ENCODE assay signal across 9 cellular contexts in the genomic region with DNA sequence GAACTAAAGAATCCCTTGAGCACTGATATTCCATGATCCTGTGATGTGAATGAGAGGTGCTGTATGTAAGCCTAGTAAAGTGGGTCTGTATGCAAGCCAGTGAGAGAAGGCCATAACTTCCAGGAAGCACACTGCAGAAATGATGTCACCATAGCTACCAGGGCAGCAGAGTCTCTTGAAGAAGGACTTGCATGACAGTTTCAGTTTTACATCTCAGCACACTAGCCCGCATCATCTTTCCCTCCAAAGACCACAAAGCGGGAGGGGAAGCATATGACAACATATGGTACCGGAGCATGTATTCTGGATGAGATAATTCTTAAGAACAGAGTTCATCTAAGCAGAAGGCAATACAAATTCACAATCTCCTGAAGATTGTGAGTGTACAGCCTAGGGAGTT. TPM values are rescaled to one million over a fixed set of nuclear protein-coding genes. Genes with fewer than 3 reads are reported as not detected.
DNase-seq lines count a peak whose midpoint lies in the region; ATAC-seq, FAIRE-seq and TF ChIP-seq lines count a peak whose summit lies in the region.
"Had no signal": no experiment of that assay in that cellular context is flagged by ENCODE, and none has a peak within 500 bp of the region (broad histone marks: within the 10 kb centered on the region; RNA-seq: fewer than 3 reads in every experiment).

No MANE protein-coding gene starts in this region.

- WGBS in mammary epithelial cell (ENCODE audit: low coverage, missing lambda C conversion rate), result 100% methylated on average over 3 of the region's 3 CpGs

- no peaks in the 10 kb centered on the region for H3K36me3 ChIP-seq in mammary epithelial cell (ENCODE audit: insufficient read depth, low read length)
- H3K36me3 ChIP-seq in gastrocnemius medialis, result no peaks in the 10 kb centered on the region
- H3K36me3 ChIP-seq: neutrophil had no signal

- POLR2A ChIA-PET in activated naive CD8-positive, alpha-beta T cell treated with anti-CD3 and anti-CD28 coated beads, Interleukin-2, amount 10 ng/mL, durations not matched to agents 7 days and 5 days (lab: Charles Lee), result no interaction called here

- peaks cover 2% of the 10 kb centered on the region for H3K9me3 Mint-ChIP-seq in activated naive CD8-positive, alpha-beta T cell treated with anti-CD3 and anti-CD28 coated beads, Interleukin-2, amount 10 ng/mL, durations not matched to agents 7 days and 5 days

- no peak overlapping the region for H3K9ac ChIP-seq in mammary epithelial cell (ENCODE audit: insufficient read depth, low read length)

- no peak overlapping the region for H3K4me3 Mint-ChIP-seq in activated naive CD8-positive, alpha-beta T cell treated with anti-CD3 and anti-CD28 coated beads, Interleukin-2, amount 10 ng/mL, durations not matched to agents 7 days and 5 days

- H3K27me3 Mint-ChIP-seq in activated naive CD8-positive, alpha-beta T cell treated with anti-CD3 and anti-CD28 coated beads, Interleukin-2, amount 10 ng/mL, durations not matched to agents 7 days and 5 days, result no peaks in the 10 kb centered on the region

- no TSS peak for BruUV-seq in mammary epithelial cell (replicated peaks; lab: Mats Ljungman, UMichigan)

- H3K27me3 ChIP-seq in mammary epithelial cell (ENCODE audit: insufficient read depth, low read length), result peaks cover 9% of the 10 kb centered on the region
- H3K27me3 ChIP-seq in gastrocnemius medialis, result no peaks in the 10 kb centered on the region
- H3K27me3 ChIP-seq: neutrophil had no signal

- H3K4me3 ChIP-seq in mammary epithelial cell (replicated peaks in 1 of 3; ENCODE audit: insufficient read depth in 1 of 3, low read depth in 2 of 3, low read length in 3 of 3), result no peak overlapping the region
- H3K4me3 ChIP-seq in gastrocnemius medialis, result no peak overlapping the region

- H2AFZ ChIP-seq in mammary epithelial cell (ENCODE audit: low read depth, low read length), result no peak overlapping the region

- in situ Hi-C loops in mammary epithelial cell (cut with MboI; ENCODE audit: low sequenced_read_pairs in 2 of 2) (no loop called here), gastrocnemius medialis (cut with MboI; ENCODE audit: low sequenced_read_pairs in 4 of 4) (no loop called here)

- CTCF ChIA-PET in mammary epithelial cell (lab: Charles Lee; ENCODE audit: low non-redundant PET), result interaction anchor here (0.6 kb wide), 1 partner anchor 961 kb away, joined by 3 read pairs; no protein-coding TSS in a partner anchor

- H4K20me1 ChIP-seq in mammary epithelial cell (ENCODE audit: insufficient read depth, low read length), result no peaks in the 10 kb centered on the region

- no peak for TF ChIP-seq CTCF in mammary epithelial cell (conservative IDR thresholded peaks at IDR 0.05 in 1 of 2, IDR thresholded peaks at IDR 0.05 in 1 of 2; ENCODE audit: extremely low read depth in 1 of 2, insufficient read depth in 1 of 2, low read depth in 1 of 2, low read length in 2 of 2)
- TF ChIP-seq CTCF in gastrocnemius medialis (IDR thresholded peaks at IDR 0.05 in 4 of 5, conservative IDR thresholded peaks at IDR 0.05 in 1 of 5), result no peak

- no peak overlapping the region for H3K4me2 ChIP-seq in mammary epithelial cell (ENCODE audit: insufficient read depth, low read depth, low read length)

- FAIRE-seq in GM18507 (lab: Jason Lieb, UNC), result peak; percentile 62

- H3K4me1 Mint-ChIP-seq in activated naive CD8-positive, alpha-beta T cell treated with anti-CD3 and anti-CD28 coated beads, Interleukin-2, amount 10 ng/mL, durations not matched to agents 7 days and 5 days, result peaks cover 16% of the 10 kb centered on the region

- H3K79me2 ChIP-seq in mammary epithelial cell (ENCODE audit: insufficient read depth, low read length), result no peaks in the 10 kb centered on the region

- ATAC-seq in GM19395 (IDR thresholded peaks at IDR 0.05; ENCODE audit: unreplicated experiment) (peak; percentile 69), HG03103 (IDR thresholded peaks at IDR 0.05; ENCODE audit: low read depth, unreplicated experiment) (peak; percentile 69), gastrocnemius medialis (no peak)
- peak; percentile 66 for ATAC-seq in activated naive CD8-positive, alpha-beta T cell treated with anti-CD3 and anti-CD28 coated beads, Interleukin-2, amount 10 ng/mL, durations not matched to agents 7 days and 5 days (ENCODE audit: low read depth)

- H3K4me1 ChIP-seq in mammary epithelial cell (ENCODE audit: insufficient read depth, low read length) (peaks cover 6% of the 10 kb centered on the region), gastrocnemius medialis (no peaks in the 10 kb centered on the region)

- H3K27ac Mint-ChIP-seq in activated naive CD8-positive, alpha-beta T cell treated with anti-CD3 and anti-CD28 coated beads, Interleukin-2, amount 10 ng/mL, durations not matched to agents 7 days and 5 days, result peak overlapping the region; percentile 70

- intact Hi-C loops in mammary epithelial cell (cut with micrococcal nuclease) (no loop called here), gastrocnemius medialis (cut with DNase I; ENCODE audit: low total_unique reads) (no loop called here)

- dilution Hi-C loops in mammary epithelial cell (cut with HindIII; ENCODE audit: low sequenced_read_pairs), result no loop called here

- H3K9me3 ChIP-seq in mammary epithelial cell (replicated peaks; ENCODE audit: insufficient read depth, low read length) (peaks cover 8% of the 10 kb centered on the region), gastrocnemius medialis (no peaks in the 10 kb centered on the region)
- H3K9me3 ChIP-seq: neutrophil had no signal

- DNase-seq in GM18507 (ENCODE audit: extremely low spot score, insufficient read length, low read depth), result peak; percentile 14
- no peak for DNase-seq in activated naive CD8-positive, alpha-beta T cell treated with anti-CD3 and anti-CD28 coated beads, Interleukin-2, amount 10 ng/mL, durations not matched to agents 7 days and 5 days
- no peak for DNase-seq in mammary epithelial cell
- no peak for DNase-seq in inferior parietal cortex (ENCODE audit: extremely low spot score)
- no peak for DNase-seq in gastrocnemius medialis
- DNase-seq: NCI-H1105 treated with DMSO at 0.1 percent for 48 hours had no signal

- TF ChIP-seq POLR2A in gastrocnemius medialis (IDR thresholded peaks at IDR 0.05), result no peak

- no peak overlapping the region for H3K27ac ChIP-seq in mammary epithelial cell (ENCODE audit: insufficient read depth, low read depth, low read length)
- no peak overlapping the region for H3K27ac ChIP-seq in gastrocnemius medialis
- H3K27ac ChIP-seq: neutrophil had no signal

- peaks cover 3% of the 10 kb centered on the region for H3K36me3 Mint-ChIP-seq in activated naive CD8-positive, alpha-beta T cell treated with anti-CD3 and anti-CD28 coated beads, Interleukin-2, amount 10 ng/mL, durations not matched to agents 7 days and 5 days

RNA-seq across cellular contexts. Expression of gene MAST4, which starts 37.6 kb away (rescaled TPM):
- total RNA-seq in activated naive CD8-positive, alpha-beta T cell treated with anti-CD3 and anti-CD28 coated beads, Interleukin-2, amount 10 ng/mL, durations not matched to agents 7 days and 5 days, result 10 to 100 TPM; 13.4 to 14.3 TPM
- 100 to 1,000 TPM in 1 of 2 donors, 10 to 100 TPM in 1; 54.0 to 108 TPM for total RNA-seq in mammary epithelial cell
- 31.4 TPM for polyA plus RNA-seq in mammary epithelial cell
- 202 TPM for polyA minus RNA-seq in mammary epithelial cell
- 10 to 100 TPM; 24.1 to 42.0 (median 38.5) TPM for total RNA-seq in gastrocnemius medialis

Comparison
In these comparisons a context has a peak if more than half of its experiments do, and no peak if none do; other contexts are left out.
1. ATAC-seq: peak in GM19395 (single experiment), HG03103 (single experiment) and activated naive CD8-positive, alpha-beta T cell treated with anti-CD3 and anti-CD28 coated beads, Interleukin-2, amount 10 ng/mL, durations not matched to agents 7 days and 5 days (single experiment); none in gastrocnemius medialis (0 of 2).